Comparison of ENCODE assay signal across 1 cellular context in the genomic region with DNA sequence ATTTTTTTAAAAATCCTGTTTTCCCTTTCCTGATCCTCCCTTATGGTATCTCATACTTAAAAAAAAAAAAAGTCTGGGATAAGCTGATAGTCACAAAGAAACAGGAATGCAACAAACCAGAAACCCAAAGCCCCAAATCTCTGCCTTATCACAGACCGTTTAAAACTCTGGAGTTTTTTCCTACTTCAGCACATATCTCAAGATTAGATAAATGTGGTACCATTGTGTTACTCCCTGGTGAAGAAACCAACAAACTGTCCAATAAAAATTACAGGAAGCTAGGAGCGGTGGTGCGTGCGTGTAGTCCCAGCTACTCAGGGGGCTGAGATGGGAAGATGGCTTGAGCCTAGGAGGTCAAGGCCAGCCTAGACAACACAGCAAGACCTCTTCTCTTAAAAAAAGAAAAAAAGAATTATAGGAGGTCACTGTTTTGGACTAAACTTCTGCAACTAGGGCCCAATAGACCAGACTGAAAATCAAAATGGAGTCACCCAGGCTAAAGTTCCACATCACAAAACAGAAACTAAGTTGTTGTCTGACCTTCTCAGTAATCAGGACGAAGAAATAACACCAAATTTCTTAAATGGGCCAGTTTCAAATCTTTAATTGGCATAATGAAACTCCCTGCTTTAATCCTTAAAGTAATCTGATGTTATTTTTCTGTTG.
A peak's percentile ranks its signal among the peaks of the same experiment; 100 is the strongest.
TF ChIP-seq lines count a peak whose summit lies in the region.

No MANE protein-coding gene starts in this region.

TF ChIP-seq in GM12878, 131 proteins besides CTCF, POLR2A, EP300 and RAD21 (continued from another document):
- TF ChIP-seq, protein P1, sequence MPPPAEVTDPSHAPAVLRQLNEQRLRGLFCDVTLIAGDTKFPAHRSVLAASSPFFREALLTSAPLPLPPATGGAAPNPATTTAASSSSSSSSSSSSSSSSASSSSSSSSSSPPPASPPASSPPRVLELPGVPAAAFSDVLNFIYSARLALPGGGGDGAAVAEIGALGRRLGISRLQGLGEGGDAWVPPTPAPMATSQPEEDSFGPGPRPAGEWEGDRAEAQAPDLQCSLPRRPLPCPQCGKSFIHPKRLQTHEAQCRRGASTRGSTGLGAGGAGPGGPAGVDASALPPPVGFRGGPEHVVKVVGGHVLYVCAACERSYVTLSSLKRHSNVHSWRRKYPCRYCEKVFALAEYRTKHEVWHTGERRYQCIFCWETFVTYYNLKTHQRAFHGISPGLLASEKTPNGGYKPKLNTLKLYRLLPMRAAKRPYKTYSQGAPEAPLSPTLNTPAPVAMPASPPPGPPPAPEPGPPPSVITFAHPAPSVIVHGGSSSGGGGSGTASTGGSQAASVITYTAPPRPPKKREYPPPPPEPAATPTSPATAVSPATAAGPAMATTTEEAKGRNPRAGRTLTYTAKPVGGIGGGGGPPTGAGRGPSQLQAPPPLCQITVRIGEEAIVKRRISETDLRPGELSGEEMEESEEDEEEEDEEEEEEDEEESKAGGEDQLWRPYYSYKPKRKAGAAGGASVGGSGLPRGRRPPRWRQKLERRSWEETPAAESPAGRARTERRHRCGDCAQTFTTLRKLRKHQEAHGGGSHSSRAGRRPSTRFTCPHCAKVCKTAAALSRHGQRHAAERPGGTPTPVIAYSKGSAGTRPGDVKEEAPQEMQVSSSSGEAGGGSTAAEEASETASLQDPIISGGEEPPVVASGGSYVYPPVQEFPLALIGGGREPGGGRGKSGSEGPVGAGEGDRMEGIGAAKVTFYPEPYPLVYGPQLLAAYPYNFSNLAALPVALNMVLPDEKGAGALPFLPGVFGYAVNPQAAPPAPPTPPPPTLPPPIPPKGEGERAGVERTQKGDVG (CRISPR knock-in tag; IDR thresholded peaks at IDR 0.05), result peak; percentile 86
- TF ChIP-seq TAF1 (IDR thresholded peaks at IDR 0.05; ENCODE audit: borderline replicate concordance, low read depth, low read length) (no peak), WRNIP1 (IDR thresholded peaks at IDR 0.05; ENCODE audit: borderline replicate concordance, low read depth, low read length) (no peak), YY1 (IDR thresholded peaks at IDR 0.05; ENCODE audit: low read depth, low read length) (peak; percentile 55; the same call in 1 of the 2 replicates)
- TF ChIP-seq, protein P2, sequence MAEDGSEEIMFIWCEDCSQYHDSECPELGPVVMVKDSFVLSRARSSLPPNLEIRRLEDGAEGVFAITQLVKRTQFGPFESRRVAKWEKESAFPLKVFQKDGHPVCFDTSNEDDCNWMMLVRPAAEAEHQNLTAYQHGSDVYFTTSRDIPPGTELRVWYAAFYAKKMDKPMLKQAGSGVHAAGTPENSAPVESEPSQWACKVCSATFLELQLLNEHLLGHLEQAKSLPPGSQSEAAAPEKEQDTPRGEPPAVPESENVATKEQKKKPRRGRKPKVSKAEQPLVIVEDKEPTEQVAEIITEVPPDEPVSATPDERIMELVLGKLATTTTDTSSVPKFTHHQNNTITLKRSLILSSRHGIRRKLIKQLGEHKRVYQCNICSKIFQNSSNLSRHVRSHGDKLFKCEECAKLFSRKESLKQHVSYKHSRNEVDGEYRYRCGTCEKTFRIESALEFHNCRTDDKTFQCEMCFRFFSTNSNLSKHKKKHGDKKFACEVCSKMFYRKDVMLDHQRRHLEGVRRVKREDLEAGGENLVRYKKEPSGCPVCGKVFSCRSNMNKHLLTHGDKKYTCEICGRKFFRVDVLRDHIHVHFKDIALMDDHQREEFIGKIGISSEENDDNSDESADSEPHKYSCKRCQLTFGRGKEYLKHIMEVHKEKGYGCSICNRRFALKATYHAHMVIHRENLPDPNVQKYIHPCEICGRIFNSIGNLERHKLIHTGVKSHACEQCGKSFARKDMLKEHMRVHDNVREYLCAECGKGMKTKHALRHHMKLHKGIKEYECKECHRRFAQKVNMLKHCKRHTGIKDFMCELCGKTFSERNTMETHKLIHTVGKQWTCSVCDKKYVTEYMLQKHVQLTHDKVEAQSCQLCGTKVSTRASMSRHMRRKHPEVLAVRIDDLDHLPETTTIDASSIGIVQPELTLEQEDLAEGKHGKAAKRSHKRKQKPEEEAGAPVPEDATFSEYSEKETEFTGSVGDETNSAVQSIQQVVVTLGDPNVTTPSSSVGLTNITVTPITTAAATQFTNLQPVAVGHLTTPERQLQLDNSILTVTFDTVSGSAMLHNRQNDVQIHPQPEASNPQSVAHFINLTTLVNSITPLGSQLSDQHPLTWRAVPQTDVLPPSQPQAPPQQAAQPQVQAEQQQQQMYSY (CRISPR knock-in tag; IDR thresholded peaks at IDR 0.05), result peak; percentile 83
- TF ChIP-seq, protein P3, sequence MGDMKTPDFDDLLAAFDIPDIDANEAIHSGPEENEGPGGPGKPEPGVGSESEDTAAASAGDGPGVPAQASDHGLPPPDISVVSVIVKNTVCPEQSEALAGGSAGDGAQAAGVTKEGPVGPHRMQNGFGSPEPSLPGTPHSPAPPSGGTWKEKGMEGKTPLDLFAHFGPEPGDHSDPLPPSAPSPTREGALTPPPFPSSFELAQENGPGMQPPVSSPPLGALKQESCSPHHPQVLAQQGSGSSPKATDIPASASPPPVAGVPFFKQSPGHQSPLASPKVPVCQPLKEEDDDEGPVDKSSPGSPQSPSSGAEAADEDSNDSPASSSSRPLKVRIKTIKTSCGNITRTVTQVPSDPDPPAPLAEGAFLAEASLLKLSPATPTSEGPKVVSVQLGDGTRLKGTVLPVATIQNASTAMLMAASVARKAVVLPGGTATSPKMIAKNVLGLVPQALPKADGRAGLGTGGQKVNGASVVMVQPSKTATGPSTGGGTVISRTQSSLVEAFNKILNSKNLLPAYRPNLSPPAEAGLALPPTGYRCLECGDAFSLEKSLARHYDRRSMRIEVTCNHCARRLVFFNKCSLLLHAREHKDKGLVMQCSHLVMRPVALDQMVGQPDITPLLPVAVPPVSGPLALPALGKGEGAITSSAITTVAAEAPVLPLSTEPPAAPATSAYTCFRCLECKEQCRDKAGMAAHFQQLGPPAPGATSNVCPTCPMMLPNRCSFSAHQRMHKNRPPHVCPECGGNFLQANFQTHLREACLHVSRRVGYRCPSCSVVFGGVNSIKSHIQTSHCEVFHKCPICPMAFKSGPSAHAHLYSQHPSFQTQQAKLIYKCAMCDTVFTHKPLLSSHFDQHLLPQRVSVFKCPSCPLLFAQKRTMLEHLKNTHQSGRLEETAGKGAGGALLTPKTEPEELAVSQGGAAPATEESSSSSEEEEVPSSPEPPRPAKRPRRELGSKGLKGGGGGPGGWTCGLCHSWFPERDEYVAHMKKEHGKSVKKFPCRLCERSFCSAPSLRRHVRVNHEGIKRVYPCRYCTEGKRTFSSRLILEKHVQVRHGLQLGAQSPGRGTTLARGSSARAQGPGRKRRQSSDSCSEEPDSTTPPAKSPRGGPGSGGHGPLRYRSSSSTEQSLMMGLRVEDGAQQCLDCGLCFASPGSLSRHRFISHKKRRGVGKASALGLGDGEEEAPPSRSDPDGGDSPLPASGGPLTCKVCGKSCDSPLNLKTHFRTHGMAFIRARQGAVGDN (IDR thresholded peaks at IDR 0.05), result peak; percentile 99
- TF ChIP-seq, protein P4, sequence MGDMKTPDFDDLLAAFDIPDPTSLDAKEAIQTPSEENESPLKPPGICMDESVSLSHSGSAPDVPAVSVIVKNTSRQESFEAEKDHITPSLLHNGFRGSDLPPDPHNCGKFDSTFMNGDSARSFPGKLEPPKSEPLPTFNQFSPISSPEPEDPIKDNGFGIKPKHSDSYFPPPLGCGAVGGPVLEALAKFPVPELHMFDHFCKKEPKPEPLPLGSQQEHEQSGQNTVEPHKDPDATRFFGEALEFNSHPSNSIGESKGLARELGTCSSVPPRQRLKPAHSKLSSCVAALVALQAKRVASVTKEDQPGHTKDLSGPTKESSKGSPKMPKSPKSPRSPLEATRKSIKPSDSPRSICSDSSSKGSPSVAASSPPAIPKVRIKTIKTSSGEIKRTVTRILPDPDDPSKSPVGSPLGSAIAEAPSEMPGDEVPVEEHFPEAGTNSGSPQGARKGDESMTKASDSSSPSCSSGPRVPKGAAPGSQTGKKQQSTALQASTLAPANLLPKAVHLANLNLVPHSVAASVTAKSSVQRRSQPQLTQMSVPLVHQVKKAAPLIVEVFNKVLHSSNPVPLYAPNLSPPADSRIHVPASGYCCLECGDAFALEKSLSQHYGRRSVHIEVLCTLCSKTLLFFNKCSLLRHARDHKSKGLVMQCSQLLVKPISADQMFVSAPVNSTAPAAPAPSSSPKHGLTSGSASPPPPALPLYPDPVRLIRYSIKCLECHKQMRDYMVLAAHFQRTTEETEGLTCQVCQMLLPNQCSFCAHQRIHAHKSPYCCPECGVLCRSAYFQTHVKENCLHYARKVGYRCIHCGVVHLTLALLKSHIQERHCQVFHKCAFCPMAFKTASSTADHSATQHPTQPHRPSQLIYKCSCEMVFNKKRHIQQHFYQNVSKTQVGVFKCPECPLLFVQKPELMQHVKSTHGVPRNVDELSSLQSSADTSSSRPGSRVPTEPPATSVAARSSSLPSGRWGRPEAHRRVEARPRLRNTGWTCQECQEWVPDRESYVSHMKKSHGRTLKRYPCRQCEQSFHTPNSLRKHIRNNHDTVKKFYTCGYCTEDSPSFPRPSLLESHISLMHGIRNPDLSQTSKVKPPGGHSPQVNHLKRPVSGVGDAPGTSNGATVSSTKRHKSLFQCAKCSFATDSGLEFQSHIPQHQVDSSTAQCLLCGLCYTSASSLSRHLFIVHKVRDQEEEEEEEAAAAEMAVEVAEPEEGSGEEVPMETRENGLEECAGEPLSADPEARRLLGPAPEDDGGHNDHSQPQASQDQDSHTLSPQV (IDR thresholded peaks at IDR 0.05), result peak; percentile 99
